ENCODE assay signal across 27 cellular contexts in genomic region chr15:25183581-25184330, GRCh38.
A peak's percentile ranks its signal among the peaks of the same experiment; 100 is the strongest.
DNase-seq lines count a peak whose midpoint lies in the region; ATAC-seq and TF ChIP-seq lines count a peak whose summit lies in the region.
"Had no signal": no experiment of that assay in that cellular context is flagged by ENCODE, and none has a peak within 500 bp of the region (broad histone marks: within the 10 kb centered on the region; RNA-seq: fewer than 3 reads in every experiment).

No MANE protein-coding gene starts in this region.

- H3K27ac ChIP-seq in heart left ventricle: no peak overlapping the region
- no peak overlapping the region for H3K27ac ChIP-seq in right atrium auricular region
- H3K27ac ChIP-seq in ovary: no peak overlapping the region
- H3K27ac ChIP-seq: BLaER1 treated with 17β-estradiol and CSF1 and Interleukin-3, amounts not matched to agents 10 nM and 100 nM; HL-60; prostate gland; SK-N-MC had no signal

- H3K9me3 ChIP-seq in heart left ventricle: peaks cover 0 to 53% (median 1%) of the 10 kb centered on the region in 12 donors
- peaks cover 0 to 5% of the 10 kb centered on the region in 2 donors for H3K9me3 ChIP-seq in right atrium auricular region
- peaks cover 0 to 21% of the 10 kb centered on the region in 2 donors for H3K9me3 ChIP-seq in ovary
- H3K9me3 ChIP-seq: prostate gland had no signal

- TF ChIP-seq EP300 in ovary (IDR thresholded peaks at IDR 0.05): no peak

- ATAC-seq in heart left ventricle: no peak
- ATAC-seq in left ventricle myocardium superior: no peak
- no peak for ATAC-seq in HG03135 (IDR thresholded peaks at IDR 0.05; ENCODE audit: unreplicated experiment)
- ATAC-seq in HG02571 (IDR thresholded peaks at IDR 0.05; ENCODE audit: unreplicated experiment): no peak
- ATAC-seq: activated CD4-positive, alpha-beta T cell treated with anti-CD3 and anti-CD28 coated beads for 36 hours; activated naive CD4-positive, alpha-beta T cell treated with anti-CD3 and anti-CD28 coated beads, Interleukin-2, amount 50 U/mL, for 72 hours; left colon; T-helper 17 cell had no signal

- TF ChIP-seq CTCF in heart left ventricle (IDR thresholded peaks at IDR 0.05): no peak
- no peak for TF ChIP-seq CTCF in right atrium auricular region (IDR thresholded peaks at IDR 0.05)
- no peak for TF ChIP-seq CTCF in ovary (IDR thresholded peaks at IDR 0.05)

- intact Hi-C loops in heart left ventricle (cut with DNase I): no loop called here
- intact Hi-C loops in left ventricle myocardium superior (cut with micrococcal nuclease): no loop called here
- intact Hi-C loops in ovary (cut with DNase I): no loop called here

- WGBS in heart left ventricle, 4 donors: 62 to 79% (median 74%) methylated on average over 5 to 10 of the region's 10 CpGs
- 72 to 75% (median 73%) methylated on average over 10 of the region's 10 CpGs for WGBS in ovary, 3 donors

- no peaks in the 10 kb centered on the region for H3K4me1 ChIP-seq in heart left ventricle
- H3K4me1 ChIP-seq in right atrium auricular region: no peaks in the 10 kb centered on the region
- no peaks in the 10 kb centered on the region for H3K4me1 ChIP-seq in ovary (ENCODE audit: insufficient read depth)
- H3K4me1 ChIP-seq: BLaER1 treated with 17β-estradiol and CSF1 and Interleukin-3, amounts not matched to agents 10 nM and 100 nM; prostate gland had no signal

- H3K4me3 ChIP-seq in heart left ventricle (no peak overlapping the region), right atrium auricular region (no peak overlapping the region), ovary (no peak overlapping the region)
- H3K4me3 ChIP-seq: BLaER1 treated with 17β-estradiol and CSF1 and Interleukin-3, amounts not matched to agents 10 nM and 100 nM; prostate gland; SK-N-MC had no signal

- H3K36me3 ChIP-seq in heart left ventricle (no peaks in the 10 kb centered on the region), right atrium auricular region (no peaks in the 10 kb centered on the region), ovary (no peaks in the 10 kb centered on the region)
- H3K36me3 ChIP-seq: BLaER1 treated with 17β-estradiol and CSF1 and Interleukin-3, amounts not matched to agents 10 nM and 100 nM; prostate gland had no signal

- DNase-seq in heart left ventricle (peak in 3 of 5 donors; percentile 8 to 25 (median 14)), right atrium auricular region (ENCODE audit: low spot score) (no peak), left ventricle myocardium superior (peak; percentile 12), ovary (peak in 4 of 5 donors; percentile 1 to 13 (median 6)), NCI-H2196 treated with DMSO at 0.1 percent for 48 hours (lab: John Stamatoyannopoulos, UW; ENCODE audit: unreplicated experiment) (no peak)
- DNase-seq: activated CD4-positive, alpha-beta T cell treated with anti-CD3 and anti-CD28 coated beads for 36 hours; activated T-cell treated with anti-CD3 and anti-CD28 coated beads, Interleukin-2, amount 50 U/mL, for 48 hours; anterior cingulate cortex; Calu3; caudate nucleus; dermis blood vessel endothelial cell; DND-41; midbrain; NCI-H187; NCI-H526 treated with DMSO at 0.1 percent for 48 hours; small intestine; stimulated activated CD4-positive, alpha-beta T cell treated with anti-CD3 and anti-CD28 coated beads, Interleukin-2, amount 100 ng/mL, for 24 hours; substantia nigra had no signal

- H3K27me3 ChIP-seq in heart left ventricle (no peaks in the 10 kb centered on the region), right atrium auricular region (no peaks in the 10 kb centered on the region), ovary (no peaks in the 10 kb centered on the region)
- H3K27me3 ChIP-seq: BLaER1 treated with 17β-estradiol and CSF1 and Interleukin-3, amounts not matched to agents 10 nM and 100 nM had no signal

- TF ChIP-seq POLR2A in heart left ventricle (IDR thresholded peaks at IDR 0.05) (no peak), ovary (IDR thresholded peaks at IDR 0.05) (no peak)

Comparison
In these comparisons a context has a peak if more than half of its experiments do, and no peak if none do; other contexts are left out.
1. DNase-seq: peak in heart left ventricle (3 of 5), left ventricle myocardium superior (single experiment) and ovary (4 of 5); none in right atrium auricular region (single experiment) and NCI-H2196 treated with DMSO at 0.1 percent for 48 hours (single experiment).